ENCODE assay signal across 9 cellular contexts in genomic region chr19:52785506-52785905, GRCh38. TPM values are rescaled to one million over a fixed set of nuclear protein-coding genes. Genes with fewer than 3 reads are reported as not detected.
A peak's percentile ranks its signal among the peaks of the same experiment; 100 is the strongest.
DNase-seq lines count a peak whose midpoint lies in the region; ATAC-seq and TF ChIP-seq lines count a peak whose summit lies in the region.
"Had no signal": no experiment of that assay in that cellular context is flagged by ENCODE, and none has a peak within 500 bp of the region (broad histone marks: within the 10 kb centered on the region; RNA-seq: fewer than 3 reads in every experiment).

No MANE protein-coding gene starts in this region.

- CTCF ChIA-PET in Panc1 (lab: Charles Lee), result no interaction called here

- H3K4me3 Mint-ChIP-seq in GM23338 (peak overlapping the region; percentile 87), endodermal cell (peak overlapping the region; percentile 90)

- BruUV-seq in Panc1 (replicated peaks; lab: Mats Ljungman, UMichigan), result TSS peak; percentile 78

- DNase-seq in GM23338 (ENCODE audit: low spot score) (no peak), Panc1 (ENCODE audit: low read depth, low spot score) (no peak), endodermal cell (no peak), NCI-H748 (lab: John Stamatoyannopoulos, UW; ENCODE audit: unreplicated experiment) (no peak), putamen (ENCODE audit: low spot score) (no peak)
- DNase-seq: activated CD4-positive, alpha-beta T cell treated with anti-CD3 and anti-CD28 coated beads, Interleukin-2, amount 50 U/mL, for 4 hours; NCI-H510A treated with DMSO at 0.1 percent for 48 hours had no signal

- H3K4me2 ChIP-seq in GM23338, result peak overlapping the region; percentile 96

- H2AFZ ChIP-seq in GM23338, result no peak overlapping the region; the same call in 1 of the 2 replicates

- H3F3A ChIP-seq in GM23338 (replicated peaks; ENCODE audit: low read depth), result 0 out of 2 replicates have a peak, but pooled peaks cover 3% of the 10 kb centered on the region

- H4K20me1 ChIP-seq in GM23338 (replicated peaks; ENCODE audit: insufficient read depth), result no peaks in the 10 kb centered on the region

- H3K27ac ChIP-seq in GM23338 (ENCODE audit: low read depth) (no peak overlapping the region), Panc1 (ENCODE audit: low read length) (no peak overlapping the region; the same call in 1 of the 2 replicates), endodermal cell (ENCODE audit: low read depth, low read length) (no peak overlapping the region), skin epidermis (peak overlapping the region in 3 of 21 experiments; percentile 53 to 85 (median 58))

- H3K27ac Mint-ChIP-seq in GM23338, result no peak overlapping the region
- no peak overlapping the region for H3K27ac Mint-ChIP-seq in endodermal cell

- in situ Hi-C loops in Panc1 (cut with HindIII; ENCODE audit: low pct_unique_long_range_greater_than_20kb, low sequenced_read_pairs), result no loop called here

- TF ChIP-seq CTCF in GM23338 (conservative IDR thresholded peaks at IDR 0.05; ENCODE audit: low read depth in 2 of 2), result no peak
- no peak for TF ChIP-seq CTCF in Panc1 (IDR thresholded peaks at IDR 0.05)
- no peak for TF ChIP-seq CTCF in endodermal cell (conservative IDR thresholded peaks at IDR 0.05)

- H3K4me1 Mint-ChIP-seq in GM23338 (peaks cover 12% of the 10 kb centered on the region), endodermal cell (peaks cover 22% of the 10 kb centered on the region)

- ATAC-seq in GM23338 (no peak), Panc1 (no peak), HG03108 (IDR thresholded peaks at IDR 0.05; ENCODE audit: unreplicated experiment) (no peak)

- no peak overlapping the region for H3K9ac ChIP-seq in endodermal cell (ENCODE audit: extremely low read depth, low read length, poor library complexity, severe bottlenecking)

- H3K36me3 ChIP-seq in GM23338 (ENCODE audit: insufficient read depth) (no peaks in the 10 kb centered on the region), Panc1 (ENCODE audit: control insufficient read depth, insufficient read depth, low read length) (no peaks in the 10 kb centered on the region; the same call in 1 of the 2 replicates), endodermal cell (ENCODE audit: control insufficient read depth, insufficient read depth, low read length) (peaks cover 6% of the 10 kb centered on the region)

- no peaks in the 10 kb centered on the region for H3K79me2 ChIP-seq in GM23338 (replicated peaks; ENCODE audit: insufficient read depth)

- H3K27me3 ChIP-seq in GM23338 (ENCODE audit: insufficient read depth) (peaks cover 36% of the 10 kb centered on the region), Panc1 (ENCODE audit: control insufficient read depth, insufficient read depth, low read length) (no peaks in the 10 kb centered on the region), endodermal cell (ENCODE audit: control insufficient read depth, insufficient read depth, low read length, poor library complexity, severe bottlenecking) (no peaks in the 10 kb centered on the region)

- no peaks in the 10 kb centered on the region for H3K9me3 ChIP-seq in Panc1 (ENCODE audit: control insufficient read depth, insufficient read depth, low read depth, low read length)
- H3K9me3 ChIP-seq in endodermal cell (ENCODE audit: control insufficient read depth, low read length), result no peaks in the 10 kb centered on the region

- H3K27me3 Mint-ChIP-seq in GM23338 (ENCODE audit: insufficient read depth, low read depth, poor library complexity), result peaks cover 32% of the 10 kb centered on the region
- peaks cover 2% of the 10 kb centered on the region for H3K27me3 Mint-ChIP-seq in endodermal cell (ENCODE audit: insufficient read depth)

- H3K4me1 ChIP-seq in GM23338 (ENCODE audit: insufficient read depth) (0 out of 2 replicates have a peak, but pooled peaks cover 9% of the 10 kb centered on the region), Panc1 (ENCODE audit: control insufficient read depth, insufficient read depth, low read length) (no peaks in the 10 kb centered on the region), endodermal cell (ENCODE audit: control insufficient read depth, insufficient read depth, low read length) (no peaks in the 10 kb centered on the region)

- peak overlapping the region; percentile 94 for H3K4me3 ChIP-seq in GM23338
- peak overlapping the region; percentile 69 to 76 for H3K4me3 ChIP-seq in Panc1 (ENCODE audit: low read depth in 2 of 2, low read length in 2 of 2)
- H3K4me3 ChIP-seq in endodermal cell (ENCODE audit: low read length), result peak overlapping the region; percentile 93
- peak overlapping the region in 4 of 7 experiments; percentile 52 to 82 (median 56) for H3K4me3 ChIP-seq in skin epidermis

- H3K9me3 Mint-ChIP-seq in GM23338 (0 out of 3 replicates have a peak, but pooled peaks cover 9% of the 10 kb centered on the region), endodermal cell (no peaks in the 10 kb centered on the region)

- H3K9me2 ChIP-seq in GM23338 (ENCODE audit: insufficient read depth), result no peaks in the 10 kb centered on the region; the same call in 1 of the 2 replicates

- WGBS in endodermal cell (ENCODE audit: insufficient coverage in 1 of 2, insufficient read length in 1 of 2), 2 experiments, result 95 to 96% methylated on average over 3 of the region's 3 CpGs

- H3K36me3 Mint-ChIP-seq in GM23338 (ENCODE audit: low read depth) (no peaks in the 10 kb centered on the region; the same call in none of the 3 replicates), endodermal cell (ENCODE audit: low read depth) (peaks cover 23% of the 10 kb centered on the region)

- POLR2A ChIA-PET in Panc1 (lab: Charles Lee), result no interaction called here

- intact Hi-C loops in Panc1 (cut with micrococcal nuclease; ENCODE audit: unreplicated experiment), result no loop called here

TF ChIP-seq in GM23338, 12 proteins besides CTCF, POLR2A, EP300 and RAD21:
- TF ChIP-seq REST (IDR thresholded peaks at IDR 0.05; ENCODE audit: unreplicated experiment), result no peak
- TF ChIP-seq ETS1 (IDR thresholded peaks at IDR 0.05), result no peak
TF ChIP-seq in GM23338: peak in this region for 0.

RNA-seq across cellular contexts. Expression of gene ZNF600, which starts 1.1 kb away (rescaled TPM):
- total RNA-seq in GM23338 (2014; rRNA removed; shearing (Covaris generic)), result 5.1 and 6.9 TPM in 2 replicates
- polyA plus RNA-seq in GM23338 (2016; fragmentation: Nextera tagmentation; extraction: Ambion mirVana), result 6.0 and 7.7 TPM in 2 replicates
- total RNA-seq in Panc1 (2021; ENCODE audit: unreplicated experiment), result 13.6 TPM
- 6.8 TPM for polyA plus RNA-seq in Panc1 (2012; ENCODE audit: insufficient read length)
- total RNA-seq in endodermal cell, result 10 to 100 TPM; 26.2 to 32.3 TPM
- polyA plus RNA-seq in endodermal cell (2013, experiment 1 of 2), result 6.1 TPM
- 6.4 TPM for polyA plus RNA-seq in endodermal cell (2013, experiment 2 of 2)

RNA-seq across cellular contexts. Expression of gene ZNF28, which starts 35.9 kb away (rescaled TPM):
- 31.0 and 42.0 TPM in 2 replicates for total RNA-seq in GM23338 (2014; rRNA removed; shearing (Covaris generic))
- 6.7 and 12.5 TPM in 2 replicates for polyA plus RNA-seq in GM23338 (2016; fragmentation: Nextera tagmentation; extraction: Ambion mirVana)
- total RNA-seq in Panc1 (2021; ENCODE audit: unreplicated experiment) (26.7 TPM), endodermal cell (10 to 100 TPM; 50.4 to 52.2 TPM)
- polyA plus RNA-seq in Panc1 (2012; ENCODE audit: insufficient read length), result 10.4 TPM
- 14.5 TPM for polyA plus RNA-seq in endodermal cell (2013, experiment 1 of 2)
- 16.6 TPM for polyA plus RNA-seq in endodermal cell (2013, experiment 2 of 2)

RNA-seq across cellular contexts. Expression of gene ZNF611, which starts 50.7 kb away (rescaled TPM):
- total RNA-seq in GM23338 (2014; rRNA removed; shearing (Covaris generic)), result 10.3 and 16.4 TPM in 2 replicates
- 5.3 and 6.6 TPM in 2 replicates for polyA plus RNA-seq in GM23338 (2016; fragmentation: Nextera tagmentation; extraction: Ambion mirVana)
- total RNA-seq in Panc1 (2021; ENCODE audit: unreplicated experiment) (16.6 TPM), endodermal cell (100 to 1,000 TPM in 1 of 2 donors, 10 to 100 TPM in 1; 96.9 to 136 TPM)
- 2.6 TPM for polyA plus RNA-seq in Panc1 (2012; ENCODE audit: insufficient read length)
- 12.4 TPM for polyA plus RNA-seq in endodermal cell (2013, experiment 1 of 2)
- 15.0 TPM for polyA plus RNA-seq in endodermal cell (2013, experiment 2 of 2)
